ENCODE assay signal across 1 cellular context in genomic region chr6:46511320-46511719, GRCh38.
TF ChIP-seq lines count a peak whose summit lies in the region.

No MANE protein-coding gene starts in this region.

TF ChIP-seq in HepG2, 621 proteins besides CTCF, POLR2A, EP300 and RAD21:
- no peak for TF ChIP-seq ZNF713 (CRISPR knock-in tag; IDR thresholded peaks at IDR 0.05)
- TF ChIP-seq PAF1 (CRISPR knock-in tag; IDR thresholded peaks at IDR 0.05) = no peak
- no peak for TF ChIP-seq ZNF770 (CRISPR knock-in tag; IDR thresholded peaks at IDR 0.05)
- TF ChIP-seq, protein P1, sequence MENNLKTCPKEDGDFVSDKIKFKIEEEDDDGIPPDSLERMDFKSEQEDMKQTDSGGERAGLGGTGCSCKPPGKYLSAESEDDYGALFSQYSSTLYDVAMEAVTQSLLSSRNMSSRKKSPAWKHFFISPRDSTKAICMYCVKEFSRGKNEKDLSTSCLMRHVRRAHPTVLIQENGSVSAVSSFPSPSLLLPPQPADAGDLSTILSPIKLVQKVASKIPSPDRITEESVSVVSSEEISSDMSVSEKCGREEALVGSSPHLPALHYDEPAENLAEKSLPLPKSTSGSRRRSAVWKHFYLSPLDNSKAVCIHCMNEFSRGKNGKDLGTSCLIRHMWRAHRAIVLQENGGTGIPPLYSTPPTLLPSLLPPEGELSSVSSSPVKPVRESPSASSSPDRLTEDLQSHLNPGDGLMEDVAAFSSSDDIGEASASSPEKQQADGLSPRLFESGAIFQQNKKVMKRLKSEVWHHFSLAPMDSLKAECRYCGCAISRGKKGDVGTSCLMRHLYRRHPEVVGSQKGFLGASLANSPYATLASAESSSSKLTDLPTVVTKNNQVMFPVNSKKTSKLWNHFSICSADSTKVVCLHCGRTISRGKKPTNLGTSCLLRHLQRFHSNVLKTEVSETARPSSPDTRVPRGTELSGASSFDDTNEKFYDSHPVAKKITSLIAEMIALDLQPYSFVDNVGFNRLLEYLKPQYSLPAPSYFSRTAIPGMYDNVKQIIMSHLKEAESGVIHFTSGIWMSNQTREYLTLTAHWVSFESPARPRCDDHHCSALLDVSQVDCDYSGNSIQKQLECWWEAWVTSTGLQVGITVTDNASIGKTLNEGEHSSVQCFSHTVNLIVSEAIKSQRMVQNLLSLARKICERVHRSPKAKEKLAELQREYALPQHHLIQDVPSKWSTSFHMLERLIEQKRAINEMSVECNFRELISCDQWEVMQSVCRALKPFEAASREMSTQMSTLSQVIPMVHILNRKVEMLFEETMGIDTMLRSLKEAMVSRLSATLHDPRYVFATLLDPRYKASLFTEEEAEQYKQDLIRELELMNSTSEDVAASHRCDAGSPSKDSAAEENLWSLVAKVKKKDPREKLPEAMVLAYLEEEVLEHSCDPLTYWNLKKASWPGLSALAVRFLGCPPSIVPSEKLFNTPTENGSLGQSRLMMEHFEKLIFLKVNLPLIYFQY (CRISPR knock-in tag; IDR thresholded peaks at IDR 0.05; ENCODE audit: borderline replicate concordance) = no peak
- TF ChIP-seq ASH2L (IDR thresholded peaks at IDR 0.05; ENCODE audit: insufficient read length, low read depth, low read length) = no peak
- TF ChIP-seq ZNF318 (CRISPR knock-in tag; IDR thresholded peaks at IDR 0.05) = no peak
- no peak for TF ChIP-seq CREBL2 (CRISPR knock-in tag; IDR thresholded peaks at IDR 0.05; ENCODE audit: borderline replicate concordance)
- TF ChIP-seq KLF16 (CRISPR knock-in tag; IDR thresholded peaks at IDR 0.05) = no peak
- TF ChIP-seq, protein P2, sequence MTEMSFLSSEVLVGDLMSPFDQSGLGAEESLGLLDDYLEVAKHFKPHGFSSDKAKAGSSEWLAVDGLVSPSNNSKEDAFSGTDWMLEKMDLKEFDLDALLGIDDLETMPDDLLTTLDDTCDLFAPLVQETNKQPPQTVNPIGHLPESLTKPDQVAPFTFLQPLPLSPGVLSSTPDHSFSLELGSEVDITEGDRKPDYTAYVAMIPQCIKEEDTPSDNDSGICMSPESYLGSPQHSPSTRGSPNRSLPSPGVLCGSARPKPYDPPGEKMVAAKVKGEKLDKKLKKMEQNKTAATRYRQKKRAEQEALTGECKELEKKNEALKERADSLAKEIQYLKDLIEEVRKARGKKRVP (CRISPR knock-in tag; IDR thresholded peaks at IDR 0.05) = no peak
- TF ChIP-seq MTF2 (CRISPR knock-in tag; IDR thresholded peaks at IDR 0.05; ENCODE audit: borderline replicate concordance) = no peak
- TF ChIP-seq, protein P3, sequence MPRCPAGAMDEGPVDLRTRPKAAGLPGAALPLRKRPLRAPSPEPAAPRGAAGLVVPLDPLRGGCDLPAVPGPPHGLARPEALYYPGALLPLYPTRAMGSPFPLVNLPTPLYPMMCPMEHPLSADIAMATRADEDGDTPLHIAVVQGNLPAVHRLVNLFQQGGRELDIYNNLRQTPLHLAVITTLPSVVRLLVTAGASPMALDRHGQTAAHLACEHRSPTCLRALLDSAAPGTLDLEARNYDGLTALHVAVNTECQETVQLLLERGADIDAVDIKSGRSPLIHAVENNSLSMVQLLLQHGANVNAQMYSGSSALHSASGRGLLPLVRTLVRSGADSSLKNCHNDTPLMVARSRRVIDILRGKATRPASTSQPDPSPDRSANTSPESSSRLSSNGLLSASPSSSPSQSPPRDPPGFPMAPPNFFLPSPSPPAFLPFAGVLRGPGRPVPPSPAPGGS (CRISPR knock-in tag; IDR thresholded peaks at IDR 0.05) = no peak
- no peak for TF ChIP-seq NFE2L1 (CRISPR knock-in tag; IDR thresholded peaks at IDR 0.05; ENCODE audit: borderline replicate concordance)
- TF ChIP-seq NFKB2 (CRISPR knock-in tag; IDR thresholded peaks at IDR 0.05; ENCODE audit: borderline replicate concordance) = no peak
- no peak for TF ChIP-seq ATRX (CRISPR knock-in tag; IDR thresholded peaks at IDR 0.05; ENCODE audit: borderline replicate concordance)
- TF ChIP-seq HNRNPL (IDR thresholded peaks at IDR 0.05; ENCODE audit: low read depth, low read length) = no peak
- TF ChIP-seq, protein P4, sequence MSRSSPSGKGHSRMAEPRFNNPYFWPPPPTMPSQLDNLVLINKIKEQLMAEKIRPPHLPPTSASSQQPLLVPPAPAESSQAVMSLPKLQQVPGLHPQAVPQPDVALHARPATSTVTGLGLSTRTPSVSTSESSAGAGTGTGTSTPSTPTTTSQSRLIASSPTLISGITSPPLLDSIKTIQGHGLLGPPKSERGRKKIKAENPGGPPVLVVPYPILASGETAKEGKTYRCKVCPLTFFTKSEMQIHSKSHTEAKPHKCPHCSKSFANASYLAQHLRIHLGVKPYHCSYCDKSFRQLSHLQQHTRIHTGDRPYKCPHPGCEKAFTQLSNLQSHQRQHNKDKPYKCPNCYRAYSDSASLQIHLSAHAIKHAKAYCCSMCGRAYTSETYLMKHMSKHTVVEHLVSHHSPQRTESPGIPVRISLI (CRISPR knock-in tag; IDR thresholded peaks at IDR 0.05; ENCODE audit: borderline replicate concordance) = no peak
- TF ChIP-seq, protein P5, sequence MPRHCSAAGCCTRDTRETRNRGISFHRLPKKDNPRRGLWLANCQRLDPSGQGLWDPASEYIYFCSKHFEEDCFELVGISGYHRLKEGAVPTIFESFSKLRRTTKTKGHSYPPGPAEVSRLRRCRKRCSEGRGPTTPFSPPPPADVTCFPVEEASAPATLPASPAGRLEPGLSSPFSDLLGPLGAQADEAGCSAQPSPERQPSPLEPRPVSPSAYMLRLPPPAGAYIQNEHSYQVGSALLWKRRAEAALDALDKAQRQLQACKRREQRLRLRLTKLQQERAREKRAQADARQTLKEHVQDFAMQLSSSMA (CRISPR knock-in tag; IDR thresholded peaks at IDR 0.05) = no peak
- no peak for TF ChIP-seq KLF11 (CRISPR knock-in tag; IDR thresholded peaks at IDR 0.05)
